18 cellular contexts compared by ENCODE assay signal in the genomic region with DNA sequence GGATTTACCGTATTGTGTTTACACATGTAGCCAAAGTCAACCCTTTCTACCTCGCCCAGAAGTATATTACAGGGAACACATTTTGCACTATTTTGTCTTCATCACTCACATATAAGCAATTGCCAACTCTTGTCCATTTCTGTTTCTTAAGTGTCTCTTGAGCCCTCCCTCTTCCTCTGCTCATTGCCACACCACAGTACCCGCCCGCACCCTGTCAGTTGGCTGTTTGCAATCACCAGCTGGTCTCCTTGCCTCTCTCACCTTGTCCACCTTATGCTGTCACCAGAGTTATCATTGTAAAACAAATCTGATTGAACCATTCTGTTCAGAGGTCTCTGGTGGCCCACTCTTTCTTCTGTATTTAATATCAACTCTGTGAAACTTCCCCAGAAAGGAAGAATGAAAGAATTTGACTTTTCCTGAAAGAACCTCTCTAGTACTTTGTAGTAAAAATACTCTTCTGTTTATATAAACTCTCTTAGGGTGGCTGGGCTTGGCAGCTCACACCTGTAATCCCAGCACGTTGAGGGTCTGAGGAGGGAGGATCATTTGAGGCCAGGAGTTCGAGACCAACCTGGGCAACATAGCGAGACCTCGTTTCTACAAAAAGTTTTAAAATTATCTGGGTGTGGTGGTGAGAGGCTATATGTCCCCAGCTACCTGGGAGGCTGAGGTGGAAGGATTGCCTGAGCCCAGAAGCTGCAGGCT.
"Had no signal": no experiment of that assay in that cellular context is flagged by ENCODE, and none has a peak within 500 bp of the region (broad histone marks: within the 10 kb centered on the region; RNA-seq: fewer than 3 reads in every experiment).

No MANE protein-coding gene starts in this region.

- H3K27ac Mint-ChIP-seq: activated naive CD8-positive, alpha-beta T cell treated with anti-CD3 and anti-CD28 coated beads, Interleukin-2, amount 50 U/mL, for 24 hours; memory B cell; naive thymus-derived CD4-positive, alpha-beta T cell; stimulated activated memory B cell treated with anti-CD40 and anti-IgM and Interleukin-4, amounts not matched to agents 10 μg/mL and 1 μg/mL and 100 μg/mL, for 72 hours had no signal

- H3K9me3 ChIP-seq: gastrocnemius medialis, heart left ventricle, mucosa of descending colon, tibial artery had no signal

- H3K9me3 Mint-ChIP-seq: activated T-helper 17 cell treated with anti-CD3 and anti-CD28 coated beads, Interleukin-2, amount 50 U/mL, for 72 hours had no signal

- H3K36me3 ChIP-seq: gastrocnemius medialis, heart left ventricle, tibial artery had no signal

- DNase-seq: activated CD4-positive, alpha-beta T cell treated with anti-CD3 and anti-CD28 coated beads, Interleukin-2, amount 50 U/mL, for 48 hours; activated CD4-positive, CD25-positive, alpha-beta regulatory T cell treated with anti-CD3 and anti-CD28 coated beads, Interleukin-2, amount 50 U/mL, for 72 hours; activated naive CD4-positive, alpha-beta T cell treated with Interleukin-2 at 50 U/mL for 16 hours; activated naive CD8-positive, alpha-beta T cell treated with anti-CD3 and anti-CD28 coated beads, Interleukin-2, amount 50 U/mL, for 24 hours; cerebellar nuclear complex; effector CD8-positive, alpha-beta T cell; gastrocnemius medialis; heart left ventricle; left cardiac atrium; mucosa of descending colon; naive thymus-derived CD4-positive, alpha-beta T cell; stimulated activated CD4-positive, alpha-beta T cell treated with anti-CD3 and anti-CD28 coated beads, Interleukin-2, amount 100 ng/mL, for 48 hours; T-helper 9 cell; tibial artery had no signal

- ATAC-seq: activated naive CD8-positive, alpha-beta T cell treated with anti-CD3 and anti-CD28 coated beads, Interleukin-2, amount 50 U/mL, for 24 hours; activated T-helper 17 cell treated with anti-CD3 and anti-CD28 coated beads, Interleukin-2, amount 50 U/mL, for 72 hours; gastrocnemius medialis; left cardiac atrium; mucosa of descending colon had no signal

- H3K4me3 ChIP-seq: gastrocnemius medialis, heart left ventricle, mucosa of descending colon, tibial artery had no signal

- H3K27ac ChIP-seq: epithelial cell of prostate, gastrocnemius medialis, heart left ventricle, tibial artery had no signal

- H3K4me1 ChIP-seq: gastrocnemius medialis, heart left ventricle, tibial artery had no signal

- H3K27me3 ChIP-seq: gastrocnemius medialis, tibial artery had no signal

- H3K4me3 Mint-ChIP-seq: activated naive CD8-positive, alpha-beta T cell treated with anti-CD3 and anti-CD28 coated beads, Interleukin-2, amount 50 U/mL, for 24 hours; activated T-helper 17 cell treated with anti-CD3 and anti-CD28 coated beads, Interleukin-2, amount 50 U/mL, for 72 hours; memory B cell; naive thymus-derived CD4-positive, alpha-beta T cell; stimulated activated memory B cell treated with anti-CD40 and anti-IgM and Interleukin-4, amounts not matched to agents 10 μg/mL and 1 μg/mL and 100 μg/mL, for 72 hours had no signal

- H3K4me1 Mint-ChIP-seq: activated naive CD8-positive, alpha-beta T cell treated with anti-CD3 and anti-CD28 coated beads, Interleukin-2, amount 50 U/mL, for 24 hours; activated T-helper 17 cell treated with anti-CD3 and anti-CD28 coated beads, Interleukin-2, amount 50 U/mL, for 72 hours; stimulated activated memory B cell treated with anti-CD40 and anti-IgM and Interleukin-4, amounts not matched to agents 10 μg/mL and 1 μg/mL and 100 μg/mL, for 72 hours had no signal

- H3K36me3 Mint-ChIP-seq: naive thymus-derived CD4-positive, alpha-beta T cell; stimulated activated memory B cell treated with anti-CD40 and anti-IgM and Interleukin-4, amounts not matched to agents 10 μg/mL and 1 μg/mL and 100 μg/mL, for 72 hours had no signal
